Comparison of ENCODE assay signal across 10 cellular contexts in the genomic region with DNA sequence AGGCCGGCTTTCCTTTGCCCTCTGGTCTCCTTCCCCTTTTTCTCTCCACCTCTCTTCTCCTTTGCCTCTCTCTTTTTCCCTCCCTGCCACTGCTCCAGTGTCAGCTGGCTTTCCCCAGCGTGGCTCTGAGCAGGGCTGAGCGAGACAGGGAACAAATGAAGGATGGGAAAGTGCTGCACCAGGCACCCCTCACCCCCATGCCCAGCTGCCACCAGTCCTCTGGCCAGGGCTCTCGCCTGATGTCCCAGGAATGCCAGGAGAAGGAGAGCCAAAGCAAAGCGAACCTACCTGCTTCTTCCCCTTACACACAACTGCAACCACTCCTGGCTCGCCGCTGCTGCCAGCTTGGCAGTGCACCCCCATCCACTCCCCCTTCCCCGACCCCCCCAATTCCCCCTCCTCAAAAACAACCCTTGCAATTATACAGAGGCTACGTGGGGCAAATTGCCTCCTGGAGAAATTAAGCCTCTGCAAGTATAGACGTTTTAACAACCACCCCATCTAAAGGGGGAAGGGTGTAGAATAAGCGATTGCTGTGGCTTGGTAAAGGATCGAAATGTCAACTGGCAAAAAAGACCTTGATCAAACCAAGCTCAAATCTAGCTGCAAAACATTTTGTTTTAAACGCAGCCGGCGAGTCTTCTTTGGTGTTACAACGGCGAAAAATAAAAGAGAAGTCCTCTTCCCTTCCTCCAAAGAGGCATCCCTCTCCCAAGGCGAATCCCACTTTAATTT. TPM values are rescaled to one million over a fixed set of nuclear protein-coding genes. Genes with fewer than 3 reads are reported as not detected.
DNase-seq lines count a peak whose midpoint lies in the region; ATAC-seq and TF ChIP-seq lines count a peak whose summit lies in the region.
"Had no signal": no experiment of that assay in that cellular context is flagged by ENCODE, and none has a peak within 500 bp of the region (broad histone marks: within the 10 kb centered on the region; RNA-seq: fewer than 3 reads in every experiment).

No MANE protein-coding gene starts in this region.

- H3K9me3 ChIP-seq in T-helper 17 cell (ENCODE audit: control insufficient read depth, low read length, poor library complexity, severe bottlenecking) = no peaks in the 10 kb centered on the region
- H3K9me3 ChIP-seq: psoas muscle had no signal

- ATAC-seq in T-helper 17 cell (no peak), GM18907 (IDR thresholded peaks at IDR 0.05; ENCODE audit: unreplicated experiment) (no peak)
- no peak for ATAC-seq in stimulated activated effector memory CD8-positive, alpha-beta T cell treated with anti-CD3 and anti-CD28 coated beads, Interleukin-12 subunit alpha, Interleukin-12 subunit beta, amount 100 ng/mL, for 72 hours
- ATAC-seq: psoas muscle had no signal

- H3K4me3 Mint-ChIP-seq in T-helper 17 cell = peak overlapping the region; percentile 99
- peak overlapping the region; percentile 85 for H3K4me3 Mint-ChIP-seq in glutamatergic neuron (ENCODE audit: unreplicated experiment)
- peak overlapping the region; percentile 89 for H3K4me3 Mint-ChIP-seq in stimulated activated effector memory CD8-positive, alpha-beta T cell treated with anti-CD3 and anti-CD28 coated beads, Interleukin-12 subunit alpha, Interleukin-12 subunit beta, amount 100 ng/mL, for 72 hours

- DNase-seq in activated CD4-positive, alpha-beta T cell treated with anti-CD3 and anti-CD28 coated beads for 48 hours = peak; percentile 27
- no peak for DNase-seq in activated CD4-positive, alpha-beta T cell treated with anti-CD3 and anti-CD28 coated beads, Interleukin-2, amount 50 U/mL, for 1 hour
- DNase-seq in T-helper 17 cell (no peak), glutamatergic neuron (no peak), HCEC 1CT (no peak), erythroblast (lab: John Stamatoyannopoulos, UW) (no peak)
- DNase-seq in stimulated activated effector memory CD8-positive, alpha-beta T cell treated with anti-CD3 and anti-CD28 coated beads, Interleukin-12 subunit alpha, Interleukin-12 subunit beta, amount 100 ng/mL, for 72 hours (ENCODE audit: low spot score in 2 of 2) = peak in 1 of 2 donors; percentile 65
- DNase-seq: psoas muscle had no signal

- H3K27ac Mint-ChIP-seq in T-helper 17 cell (peak overlapping the region; percentile 100), glutamatergic neuron (ENCODE audit: unreplicated experiment) (peak overlapping the region; percentile 31)
- H3K27ac Mint-ChIP-seq in stimulated activated effector memory CD8-positive, alpha-beta T cell treated with anti-CD3 and anti-CD28 coated beads, Interleukin-12 subunit alpha, Interleukin-12 subunit beta, amount 100 ng/mL, for 72 hours = peak overlapping the region; percentile 99

- no peak for TF ChIP-seq CTCF in glutamatergic neuron (IDR thresholded peaks at IDR 0.05; ENCODE audit: partially characterized antibody, unreplicated experiment)

- peaks cover 24% of the 10 kb centered on the region for H3K36me3 Mint-ChIP-seq in T-helper 17 cell (ENCODE audit: low read depth)
- H3K36me3 Mint-ChIP-seq in glutamatergic neuron (ENCODE audit: unreplicated experiment) = peaks cover 5% of the 10 kb centered on the region
- H3K36me3 Mint-ChIP-seq in stimulated activated effector memory CD8-positive, alpha-beta T cell treated with anti-CD3 and anti-CD28 coated beads, Interleukin-12 subunit alpha, Interleukin-12 subunit beta, amount 100 ng/mL, for 72 hours = peaks cover 63% of the 10 kb centered on the region

- no peak for TF ChIP-seq POLR2A in erythroblast (IDR thresholded peaks at IDR 0.05; ENCODE audit: low read length)

- H3K9me3 Mint-ChIP-seq in glutamatergic neuron (ENCODE audit: unreplicated experiment) = peaks cover 14% of the 10 kb centered on the region
- H3K9me3 Mint-ChIP-seq in stimulated activated effector memory CD8-positive, alpha-beta T cell treated with anti-CD3 and anti-CD28 coated beads, Interleukin-12 subunit alpha, Interleukin-12 subunit beta, amount 100 ng/mL, for 72 hours = no peaks in the 10 kb centered on the region

- no peaks in the 10 kb centered on the region for H3K27me3 Mint-ChIP-seq in T-helper 17 cell
- peaks cover 15% of the 10 kb centered on the region for H3K27me3 Mint-ChIP-seq in glutamatergic neuron (ENCODE audit: unreplicated experiment)

- H3K4me1 Mint-ChIP-seq in T-helper 17 cell (peaks cover 57% of the 10 kb centered on the region), glutamatergic neuron (ENCODE audit: low read depth, unreplicated experiment) (peaks cover 30% of the 10 kb centered on the region)
- H3K4me1 Mint-ChIP-seq in stimulated activated effector memory CD8-positive, alpha-beta T cell treated with anti-CD3 and anti-CD28 coated beads, Interleukin-12 subunit alpha, Interleukin-12 subunit beta, amount 100 ng/mL, for 72 hours = peaks cover 57% of the 10 kb centered on the region

RNA-seq across cellular contexts. Expression of a gene that starts 3.1 kb away (rescaled TPM):
- total RNA-seq in T-helper 17 cell (100 to 1,000 TPM; 167 to 174 TPM), glutamatergic neuron (ENCODE audit: unreplicated experiment) (2.6 TPM)
- total RNA-seq: LHCN-M2 had no signal

Comparison
In these comparisons a context has a peak if more than half of its experiments do, and no peak if none do; other contexts are left out.
1. H3K27ac Mint-ChIP-seq: peak in every context shown above with its lines; median percentile 100 in T-helper 17 cell; 99 in stimulated activated effector memory CD8-positive, alpha-beta T cell treated with anti-CD3 and anti-CD28 coated beads, Interleukin-12 subunit alpha, Interleukin-12 subunit beta, amount 100 ng/mL, for 72 hours; 31 in glutamatergic neuron.
2. RNA of a gene that starts 3.1 kb away (total RNA-seq): 167 to 174 TPM in T-helper 17 cell; 2.6 TPM in glutamatergic neuron (single experiment); every median in the first group is over 10 times any median in the second.
3. Peak in every context shown above with its lines, with median percentiles within 50 percentile points of each other: H3K4me3 Mint-ChIP-seq.